Comparison of ENCODE assay signal across 2 cellular contexts in genomic region chr15:66774001-66774814, GRCh38.
TF ChIP-seq lines count a peak whose summit lies in the region.

No MANE protein-coding gene starts in this region.

TF ChIP-seq in A549, 52 proteins besides CTCF, POLR2A, EP300 and RAD21 (continued from another document and continues in another):
- TF ChIP-seq BCL3 (IDR thresholded peaks at IDR 0.05) (no peak), MAFK (IDR thresholded peaks at IDR 0.05; ENCODE audit: partially characterized antibody) (peak; percentile 56), MAZ (IDR thresholded peaks at IDR 0.05; ENCODE audit: borderline replicate concordance, low read depth, low read length) (peak; percentile 77; the same call in 1 of the 2 replicates), CBX2 (IDR thresholded peaks at IDR 0.05; ENCODE audit: borderline replicate concordance, low read depth) (no peak), SMC3 (IDR thresholded peaks at IDR 0.05) (peak; percentile 99), HOXB5 (CRISPR knock-in tag; IDR thresholded peaks at IDR 0.05) (no peak), CBX8 (IDR thresholded peaks at IDR 0.05) (no peak), ZFP36 (IDR thresholded peaks at IDR 0.05; ENCODE audit: borderline replicate concordance, partially characterized antibody) (no peak), KDM1A (IDR thresholded peaks at IDR 0.05; ENCODE audit: low read depth) (no peak), FOSL2 (IDR thresholded peaks at IDR 0.05) (no peak), FOSL2 (CRISPR knock-in tag; IDR thresholded peaks at IDR 0.05) (peak; percentile 75), HOXA7 (CRISPR knock-in tag; IDR thresholded peaks at IDR 0.05) (no peak), E2F6 (IDR thresholded peaks at IDR 0.05; ENCODE audit: borderline replicate concordance, low read depth) (no peak), ELK1 (IDR thresholded peaks at IDR 0.05; ENCODE audit: low read depth, low read length) (no peak), RNF2 (IDR thresholded peaks at IDR 0.05; ENCODE audit: borderline replicate concordance, low read depth) (no peak), HES2 (IDR thresholded peaks at IDR 0.05) (no peak), HOXB13 (CRISPR knock-in tag; IDR thresholded peaks at IDR 0.05; ENCODE audit: low read depth) (no peak), ESRRA (IDR thresholded peaks at IDR 0.05; ENCODE audit: borderline replicate concordance, low read length) (no peak), CHD4 (IDR thresholded peaks at IDR 0.05; ENCODE audit: borderline replicate concordance) (no peak)
- TF ChIP-seq, protein P1, sequence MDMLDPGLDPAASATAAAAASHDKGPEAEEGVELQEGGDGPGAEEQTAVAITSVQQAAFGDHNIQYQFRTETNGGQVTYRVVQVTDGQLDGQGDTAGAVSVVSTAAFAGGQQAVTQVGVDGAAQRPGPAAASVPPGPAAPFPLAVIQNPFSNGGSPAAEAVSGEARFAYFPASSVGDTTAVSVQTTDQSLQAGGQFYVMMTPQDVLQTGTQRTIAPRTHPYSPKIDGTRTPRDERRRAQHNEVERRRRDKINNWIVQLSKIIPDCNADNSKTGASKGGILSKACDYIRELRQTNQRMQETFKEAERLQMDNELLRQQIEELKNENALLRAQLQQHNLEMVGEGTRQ (IDR thresholded peaks at IDR 0.05) = no peak
- TF ChIP-seq, protein P2, sequence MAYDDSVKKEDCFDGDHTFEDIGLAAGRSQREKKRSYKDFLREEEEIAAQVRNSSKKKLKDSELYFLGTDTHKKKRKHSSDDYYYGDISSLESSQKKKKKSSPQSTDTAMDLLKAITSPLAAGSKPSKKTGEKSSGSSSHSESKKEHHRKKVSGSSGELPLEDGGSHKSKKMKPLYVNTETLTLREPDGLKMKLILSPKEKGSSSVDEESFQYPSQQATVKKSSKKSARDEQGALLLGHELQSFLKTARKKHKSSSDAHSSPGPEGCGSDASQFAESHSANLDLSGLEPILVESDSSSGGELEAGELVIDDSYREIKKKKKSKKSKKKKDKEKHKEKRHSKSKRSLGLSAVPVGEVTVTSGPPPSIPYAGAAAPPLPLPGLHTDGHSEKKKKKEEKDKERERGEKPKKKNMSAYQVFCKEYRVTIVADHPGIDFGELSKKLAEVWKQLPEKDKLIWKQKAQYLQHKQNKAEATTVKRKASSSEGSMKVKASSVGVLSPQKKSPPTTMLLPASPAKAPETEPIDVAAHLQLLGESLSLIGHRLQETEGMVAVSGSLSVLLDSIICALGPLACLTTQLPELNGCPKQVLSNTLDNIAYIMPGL (CRISPR knock-in tag; IDR thresholded peaks at IDR 0.05; ENCODE audit: borderline replicate concordance) = no peak
- TF ChIP-seq, protein P3, sequence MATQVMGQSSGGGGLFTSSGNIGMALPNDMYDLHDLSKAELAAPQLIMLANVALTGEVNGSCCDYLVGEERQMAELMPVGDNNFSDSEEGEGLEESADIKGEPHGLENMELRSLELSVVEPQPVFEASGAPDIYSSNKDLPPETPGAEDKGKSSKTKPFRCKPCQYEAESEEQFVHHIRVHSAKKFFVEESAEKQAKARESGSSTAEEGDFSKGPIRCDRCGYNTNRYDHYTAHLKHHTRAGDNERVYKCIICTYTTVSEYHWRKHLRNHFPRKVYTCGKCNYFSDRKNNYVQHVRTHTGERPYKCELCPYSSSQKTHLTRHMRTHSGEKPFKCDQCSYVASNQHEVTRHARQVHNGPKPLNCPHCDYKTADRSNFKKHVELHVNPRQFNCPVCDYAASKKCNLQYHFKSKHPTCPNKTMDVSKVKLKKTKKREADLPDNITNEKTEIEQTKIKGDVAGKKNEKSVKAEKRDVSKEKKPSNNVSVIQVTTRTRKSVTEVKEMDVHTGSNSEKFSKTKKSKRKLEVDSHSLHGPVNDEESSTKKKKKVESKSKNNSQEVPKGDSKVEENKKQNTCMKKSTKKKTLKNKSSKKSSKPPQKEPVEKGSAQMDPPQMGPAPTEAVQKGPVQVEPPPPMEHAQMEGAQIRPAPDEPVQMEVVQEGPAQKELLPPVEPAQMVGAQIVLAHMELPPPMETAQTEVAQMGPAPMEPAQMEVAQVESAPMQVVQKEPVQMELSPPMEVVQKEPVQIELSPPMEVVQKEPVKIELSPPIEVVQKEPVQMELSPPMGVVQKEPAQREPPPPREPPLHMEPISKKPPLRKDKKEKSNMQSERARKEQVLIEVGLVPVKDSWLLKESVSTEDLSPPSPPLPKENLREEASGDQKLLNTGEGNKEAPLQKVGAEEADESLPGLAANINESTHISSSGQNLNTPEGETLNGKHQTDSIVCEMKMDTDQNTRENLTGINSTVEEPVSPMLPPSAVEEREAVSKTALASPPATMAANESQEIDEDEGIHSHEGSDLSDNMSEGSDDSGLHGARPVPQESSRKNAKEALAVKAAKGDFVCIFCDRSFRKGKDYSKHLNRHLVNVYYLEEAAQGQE (IDR thresholded peaks at IDR 0.05) = no peak

TF ChIP-seq in H1, 55 proteins besides CTCF, POLR2A, EP300 and RAD21 (continued from another document and continues in another):
- TF ChIP-seq NANOG (IDR thresholded peaks at IDR 0.05; ENCODE audit: insufficient read depth, low read depth, low read length, poor library complexity, severe bottlenecking) (no peak), RBBP5 (IDR thresholded peaks at IDR 0.05; ENCODE audit: borderline replicate concordance, low read depth, low read length) (no peak; the same call in 1 of the 2 replicates), MAX (IDR thresholded peaks at IDR 0.05) (no peak), RFX5 (IDR thresholded peaks at IDR 0.05; ENCODE audit: borderline replicate concordance, low read depth, low read length) (no peak), POU5F1 (IDR thresholded peaks at IDR 0.05; ENCODE audit: low read depth, low read length) (no peak), BACH1 (IDR thresholded peaks at IDR 0.05; ENCODE audit: low read length) (no peak), FOSL1 (IDR thresholded peaks at IDR 0.05; ENCODE audit: insufficient read depth, low read depth, low read length) (no peak), TAF1 (IDR thresholded peaks at IDR 0.05; ENCODE audit: low read depth, low read length) (no peak), ATF3 (IDR thresholded peaks at IDR 0.05; ENCODE audit: insufficient read depth, low read depth, low read length) (no peak), GABPA (IDR thresholded peaks at IDR 0.05; ENCODE audit: borderline replicate concordance, insufficient read depth, low read length) (peak; percentile 66; the same call in 1 of the 2 replicates), RNF2 (IDR thresholded peaks at IDR 0.05; ENCODE audit: borderline replicate concordance, low read depth, low read length, missing control alignments, poor library complexity, severe bottlenecking) (no peak), CHD1 (IDR thresholded peaks at IDR 0.05; ENCODE audit: low read depth, low read length) (no peak), SP4 (IDR thresholded peaks at IDR 0.05; ENCODE audit: low read length) (no peak), SP1 (IDR thresholded peaks at IDR 0.05; ENCODE audit: low read depth, low read length) (peak; percentile 73), EGR1 (IDR thresholded peaks at IDR 0.05; ENCODE audit: borderline replicate concordance, low read depth, low read length) (no peak), TAF7 (optimal IDR thresholded peaks at IDR 0.05; ENCODE audit: borderline replicate concordance, low read depth, low read length) (peak; percentile 64), YY1 (IDR thresholded peaks at IDR 0.05; ENCODE audit: low read depth, low read length) (peak; percentile 84), JUND (IDR thresholded peaks at IDR 0.05; ENCODE audit: low read length) (0 out of 2 replicates have a peak, but pooled peaks have one; percentile 61), CREB1 (IDR thresholded peaks at IDR 0.05) (0 out of 2 replicates have a peak, but pooled peaks have one; percentile 29), KDM5A (IDR thresholded peaks at IDR 0.05; ENCODE audit: low read length) (no peak), CEBPB (IDR thresholded peaks at IDR 0.05; ENCODE audit: low read depth, low read length) (no peak), MAFK (IDR thresholded peaks at IDR 0.05; ENCODE audit: low read depth, low read length) (no peak), BCL11A (IDR thresholded peaks at IDR 0.05; ENCODE audit: low read depth in 2 of 2, low read length in 2 of 2) (no peak), CBX8 (IDR thresholded peaks at IDR 0.05; ENCODE audit: borderline replicate concordance, low read depth, low read length) (no peak), SRF (IDR thresholded peaks at IDR 0.05; ENCODE audit: low read depth, low read length) (no peak), HDAC6 (IDR thresholded peaks at IDR 0.05; ENCODE audit: low read depth, low read length) (no peak), CHD2 (IDR thresholded peaks at IDR 0.05; ENCODE audit: low read length) (no peak), TBP (IDR thresholded peaks at IDR 0.05; ENCODE audit: low read depth, low read length) (no peak), POLR2AphosphoS5 (IDR thresholded peaks at IDR 0.05; ENCODE audit: low read depth, low read length) (no peak; the same call in 1 of the 2 replicates)
- TF ChIP-seq, protein P4, sequence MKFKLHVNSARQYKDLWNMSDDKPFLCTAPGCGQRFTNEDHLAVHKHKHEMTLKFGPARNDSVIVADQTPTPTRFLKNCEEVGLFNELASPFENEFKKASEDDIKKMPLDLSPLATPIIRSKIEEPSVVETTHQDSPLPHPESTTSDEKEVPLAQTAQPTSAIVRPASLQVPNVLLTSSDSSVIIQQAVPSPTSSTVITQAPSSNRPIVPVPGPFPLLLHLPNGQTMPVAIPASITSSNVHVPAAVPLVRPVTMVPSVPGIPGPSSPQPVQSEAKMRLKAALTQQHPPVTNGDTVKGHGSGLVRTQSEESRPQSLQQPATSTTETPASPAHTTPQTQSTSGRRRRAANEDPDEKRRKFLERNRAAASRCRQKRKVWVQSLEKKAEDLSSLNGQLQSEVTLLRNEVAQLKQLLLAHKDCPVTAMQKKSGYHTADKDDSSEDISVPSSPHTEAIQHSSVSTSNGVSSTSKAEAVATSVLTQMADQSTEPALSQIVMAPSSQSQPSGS (IDR thresholded peaks at IDR 0.05; ENCODE audit: low read length) = no peak
- TF ChIP-seq, protein P5, sequence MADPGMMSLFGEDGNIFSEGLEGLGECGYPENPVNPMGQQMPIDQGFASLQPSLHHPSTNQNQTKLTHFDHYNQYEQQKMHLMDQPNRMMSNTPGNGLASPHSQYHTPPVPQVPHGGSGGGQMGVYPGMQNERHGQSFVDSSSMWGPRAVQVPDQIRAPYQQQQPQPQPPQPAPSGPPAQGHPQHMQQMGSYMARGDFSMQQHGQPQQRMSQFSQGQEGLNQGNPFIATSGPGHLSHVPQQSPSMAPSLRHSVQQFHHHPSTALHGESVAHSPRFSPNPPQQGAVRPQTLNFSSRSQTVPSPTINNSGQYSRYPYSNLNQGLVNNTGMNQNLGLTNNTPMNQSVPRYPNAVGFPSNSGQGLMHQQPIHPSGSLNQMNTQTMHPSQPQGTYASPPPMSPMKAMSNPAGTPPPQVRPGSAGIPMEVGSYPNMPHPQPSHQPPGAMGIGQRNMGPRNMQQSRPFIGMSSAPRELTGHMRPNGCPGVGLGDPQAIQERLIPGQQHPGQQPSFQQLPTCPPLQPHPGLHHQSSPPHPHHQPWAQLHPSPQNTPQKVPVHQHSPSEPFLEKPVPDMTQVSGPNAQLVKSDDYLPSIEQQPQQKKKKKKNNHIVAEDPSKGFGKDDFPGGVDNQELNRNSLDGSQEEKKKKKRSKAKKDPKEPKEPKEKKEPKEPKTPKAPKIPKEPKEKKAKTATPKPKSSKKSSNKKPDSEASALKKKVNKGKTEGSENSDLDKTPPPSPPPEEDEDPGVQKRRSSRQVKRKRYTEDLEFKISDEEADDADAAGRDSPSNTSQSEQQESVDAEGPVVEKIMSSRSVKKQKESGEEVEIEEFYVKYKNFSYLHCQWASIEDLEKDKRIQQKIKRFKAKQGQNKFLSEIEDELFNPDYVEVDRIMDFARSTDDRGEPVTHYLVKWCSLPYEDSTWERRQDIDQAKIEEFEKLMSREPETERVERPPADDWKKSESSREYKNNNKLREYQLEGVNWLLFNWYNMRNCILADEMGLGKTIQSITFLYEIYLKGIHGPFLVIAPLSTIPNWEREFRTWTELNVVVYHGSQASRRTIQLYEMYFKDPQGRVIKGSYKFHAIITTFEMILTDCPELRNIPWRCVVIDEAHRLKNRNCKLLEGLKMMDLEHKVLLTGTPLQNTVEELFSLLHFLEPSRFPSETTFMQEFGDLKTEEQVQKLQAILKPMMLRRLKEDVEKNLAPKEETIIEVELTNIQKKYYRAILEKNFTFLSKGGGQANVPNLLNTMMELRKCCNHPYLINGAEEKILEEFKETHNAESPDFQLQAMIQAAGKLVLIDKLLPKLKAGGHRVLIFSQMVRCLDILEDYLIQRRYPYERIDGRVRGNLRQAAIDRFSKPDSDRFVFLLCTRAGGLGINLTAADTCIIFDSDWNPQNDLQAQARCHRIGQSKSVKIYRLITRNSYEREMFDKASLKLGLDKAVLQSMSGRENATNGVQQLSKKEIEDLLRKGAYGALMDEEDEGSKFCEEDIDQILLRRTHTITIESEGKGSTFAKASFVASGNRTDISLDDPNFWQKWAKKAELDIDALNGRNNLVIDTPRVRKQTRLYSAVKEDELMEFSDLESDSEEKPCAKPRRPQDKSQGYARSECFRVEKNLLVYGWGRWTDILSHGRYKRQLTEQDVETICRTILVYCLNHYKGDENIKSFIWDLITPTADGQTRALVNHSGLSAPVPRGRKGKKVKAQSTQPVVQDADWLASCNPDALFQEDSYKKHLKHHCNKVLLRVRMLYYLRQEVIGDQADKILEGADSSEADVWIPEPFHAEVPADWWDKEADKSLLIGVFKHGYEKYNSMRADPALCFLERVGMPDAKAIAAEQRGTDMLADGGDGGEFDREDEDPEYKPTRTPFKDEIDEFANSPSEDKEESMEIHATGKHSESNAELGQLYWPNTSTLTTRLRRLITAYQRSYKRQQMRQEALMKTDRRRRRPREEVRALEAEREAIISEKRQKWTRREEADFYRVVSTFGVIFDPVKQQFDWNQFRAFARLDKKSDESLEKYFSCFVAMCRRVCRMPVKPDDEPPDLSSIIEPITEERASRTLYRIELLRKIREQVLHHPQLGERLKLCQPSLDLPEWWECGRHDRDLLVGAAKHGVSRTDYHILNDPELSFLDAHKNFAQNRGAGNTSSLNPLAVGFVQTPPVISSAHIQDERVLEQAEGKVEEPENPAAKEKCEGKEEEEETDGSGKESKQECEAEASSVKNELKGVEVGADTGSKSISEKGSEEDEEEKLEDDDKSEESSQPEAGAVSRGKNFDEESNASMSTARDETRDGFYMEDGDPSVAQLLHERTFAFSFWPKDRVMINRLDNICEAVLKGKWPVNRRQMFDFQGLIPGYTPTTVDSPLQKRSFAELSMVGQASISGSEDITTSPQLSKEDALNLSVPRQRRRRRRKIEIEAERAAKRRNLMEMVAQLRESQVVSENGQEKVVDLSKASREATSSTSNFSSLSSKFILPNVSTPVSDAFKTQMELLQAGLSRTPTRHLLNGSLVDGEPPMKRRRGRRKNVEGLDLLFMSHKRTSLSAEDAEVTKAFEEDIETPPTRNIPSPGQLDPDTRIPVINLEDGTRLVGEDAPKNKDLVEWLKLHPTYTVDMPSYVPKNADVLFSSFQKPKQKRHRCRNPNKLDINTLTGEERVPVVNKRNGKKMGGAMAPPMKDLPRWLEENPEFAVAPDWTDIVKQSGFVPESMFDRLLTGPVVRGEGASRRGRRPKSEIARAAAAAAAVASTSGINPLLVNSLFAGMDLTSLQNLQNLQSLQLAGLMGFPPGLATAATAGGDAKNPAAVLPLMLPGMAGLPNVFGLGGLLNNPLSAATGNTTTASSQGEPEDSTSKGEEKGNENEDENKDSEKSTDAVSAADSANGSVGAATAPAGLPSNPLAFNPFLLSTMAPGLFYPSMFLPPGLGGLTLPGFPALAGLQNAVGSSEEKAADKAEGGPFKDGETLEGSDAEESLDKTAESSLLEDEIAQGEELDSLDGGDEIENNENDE (IDR thresholded peaks at IDR 0.05; ENCODE audit: insufficient replicate concordance, low read length) = no peak
